10 cellular contexts compared by ENCODE assay signal in the genomic region with DNA sequence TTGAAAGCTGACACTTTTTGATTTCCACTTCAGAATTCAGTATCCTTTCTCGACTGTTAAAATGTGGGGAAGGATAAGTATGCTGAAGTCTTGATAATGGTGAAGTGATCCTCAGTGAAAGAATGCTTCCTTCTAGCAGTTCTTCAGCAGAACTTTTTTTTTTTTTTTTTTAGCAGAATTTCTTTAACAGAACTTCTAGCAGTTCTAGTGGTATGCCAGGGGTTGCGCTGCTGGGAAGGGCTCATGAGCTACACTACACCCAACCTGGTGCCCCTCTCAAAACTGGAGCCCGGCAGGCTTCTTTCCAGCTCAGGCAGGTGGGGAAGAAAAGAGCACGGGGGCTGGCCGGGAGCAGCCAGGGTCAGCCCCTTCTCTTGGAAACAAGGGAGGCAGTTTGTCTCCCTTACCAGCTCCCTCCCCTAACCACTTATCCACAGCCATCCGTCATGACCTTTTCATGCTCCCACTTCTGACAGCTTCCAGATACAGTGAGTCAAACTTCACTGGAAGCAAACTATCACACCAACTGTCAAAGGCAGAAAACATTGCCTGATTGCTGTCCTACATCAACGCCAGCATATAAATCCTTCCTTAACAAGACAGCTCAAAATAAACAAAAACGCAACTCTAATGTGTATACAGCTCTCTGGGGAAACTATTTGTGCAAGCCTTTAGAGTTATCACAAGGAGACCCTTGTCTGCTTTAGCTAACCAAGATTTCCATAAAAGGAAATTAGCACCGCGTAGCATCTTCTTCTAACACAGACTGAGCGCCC.
A peak's percentile ranks its signal among the peaks of the same experiment; 100 is the strongest.
DNase-seq lines count a peak whose midpoint lies in the region; ATAC-seq and TF ChIP-seq lines count a peak whose summit lies in the region.
"Had no signal": no experiment of that assay in that cellular context is flagged by ENCODE, and none has a peak within 500 bp of the region (broad histone marks: within the 10 kb centered on the region; RNA-seq: fewer than 3 reads in every experiment).

No MANE protein-coding gene starts in this region.

- DNase-seq in AG10803 (ENCODE audit: low read depth) (peak; percentile 49), NCI-H2227 treated with DMSO at 0.1 percent for 48 hours (lab: John Stamatoyannopoulos, UW) (peak; percentile 10), esophagus muscularis mucosa (ENCODE audit: extremely low spot score) (no peak), myocyte (ENCODE audit: low read depth) (peak; percentile 62), DMS153 (lab: John Stamatoyannopoulos, UW) (no peak), DMS53 (lab: John Stamatoyannopoulos, UW) (no peak)
- DNase-seq: activated CD4-positive, alpha-beta T cell treated with anti-CD3 and anti-CD28 coated beads, Interleukin-2, amount 50 U/mL, for 1 hour; DND-41 had no signal

- H3K4me1 ChIP-seq in esophagus muscularis mucosa, result peaks cover 27 to 55% (median 35%) of the 10 kb centered on the region in 4 donors

- H3K27me3 ChIP-seq in esophagus muscularis mucosa, result no peaks in the 10 kb centered on the region

- H3K27ac ChIP-seq in esophagus muscularis mucosa (replicated peaks in 1 of 4), result peak overlapping the region; percentile 35 to 76 (median 61)

- no peak for TF ChIP-seq EP300 in esophagus muscularis mucosa (IDR thresholded peaks at IDR 0.05)

- H3K36me3 ChIP-seq in esophagus muscularis mucosa, result peaks cover 0 to 10% (median 0%) of the 10 kb centered on the region in 4 donors

- WGBS in esophagus muscularis mucosa, result 42% methylated on average over 11 of the region's 11 CpGs

- intact Hi-C loops in esophagus muscularis mucosa (cut with DNase I), result no loop called here

- ATAC-seq in GM21515 (IDR thresholded peaks at IDR 0.05; ENCODE audit: unreplicated experiment), result no peak
- no peak for ATAC-seq in HG02870 (IDR thresholded peaks at IDR 0.05; ENCODE audit: unreplicated experiment)

- TF ChIP-seq CTCF in AG10803 (conservative IDR thresholded peaks at IDR 0.05; ENCODE audit: low read length) (peak; percentile 29; the same call in 1 of the 2 replicates), esophagus muscularis mucosa (IDR thresholded peaks at IDR 0.05) (no peak)

- no peaks in the 10 kb centered on the region for H3K9me3 ChIP-seq in esophagus muscularis mucosa

- no peak for TF ChIP-seq POLR2A in esophagus muscularis mucosa (IDR thresholded peaks at IDR 0.05; ENCODE audit: low read depth)

- no peak overlapping the region for H3K4me3 ChIP-seq in AG10803 (ENCODE audit: low read length)
- peak overlapping the region in 2 of 4 donors; percentile 1 to 23 for H3K4me3 ChIP-seq in esophagus muscularis mucosa

Comparison
In these comparisons a context has a peak if more than half of its experiments do, and no peak if none do; other contexts are left out.
1. DNase-seq: peak in AG10803 (single experiment), NCI-H2227 treated with DMSO at 0.1 percent for 48 hours (single experiment) and myocyte (single experiment); none in esophagus muscularis mucosa (single experiment), DMS153 (single experiment) and DMS53 (single experiment).